ENCODE assay signal across 12 cellular contexts in the genomic region with DNA sequence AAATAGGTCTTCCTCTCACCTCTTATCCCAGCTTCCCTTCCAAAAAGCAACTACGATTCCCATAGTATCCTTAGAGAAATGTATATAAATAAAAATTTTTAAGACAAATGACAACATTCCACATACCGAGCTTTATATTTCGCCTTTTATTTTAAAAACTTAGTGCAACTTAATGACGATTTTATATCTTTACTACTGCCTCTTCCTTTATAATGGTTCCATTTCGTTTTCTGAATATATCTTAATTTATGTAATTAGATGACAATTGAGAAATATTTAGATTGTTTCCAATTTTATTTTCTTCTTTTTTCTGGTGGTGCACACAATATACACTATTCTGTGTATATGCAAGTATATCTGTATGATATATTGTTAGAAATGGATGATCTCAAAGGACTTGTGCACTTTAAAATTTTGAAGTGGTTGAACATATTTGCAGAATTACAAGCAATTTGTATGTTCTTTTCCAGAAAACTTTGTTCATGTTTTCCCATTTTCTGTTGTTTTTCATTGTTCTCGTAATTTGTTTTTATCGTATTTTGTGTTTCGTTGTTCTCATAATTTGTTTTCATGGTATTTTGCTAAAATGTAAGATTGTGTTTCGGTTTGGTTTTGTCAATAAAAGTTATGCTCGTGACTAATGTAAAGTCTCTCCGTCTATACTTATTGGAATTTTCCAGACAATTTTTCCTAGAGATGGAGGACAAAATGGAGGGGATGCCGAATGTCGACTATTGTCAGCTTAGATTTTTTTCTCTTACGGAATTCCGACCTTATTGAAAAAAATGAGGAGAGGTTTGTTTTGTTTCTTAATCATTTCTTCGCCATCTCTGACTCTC. TPM values are rescaled to one million over a fixed set of nuclear protein-coding genes. Genes with fewer than 3 reads are reported as not detected.
"Had no signal": no experiment of that assay in that cellular context is flagged by ENCODE, and none has a peak within 500 bp of the region (broad histone marks: within the 10 kb centered on the region; RNA-seq: fewer than 3 reads in every experiment).

No MANE protein-coding gene starts in this region.

- DNase-seq: activated CD4-positive, alpha-beta T cell treated with anti-CD3 and anti-CD28 coated beads, Interleukin-2, amount 50 U/mL, for 48 hours; activated CD8-positive, alpha-beta memory T cell treated with anti-CD3 and anti-CD28 coated beads, Interleukin-2, amount 10 ng/mL, durations not matched to agents 7 days and 5 days; activated T-cell treated with anti-CD3 and anti-CD28 coated beads, Interleukin-2, amount 50 U/mL, for 48 hours; caudate nucleus; effector memory CD4-positive, alpha-beta T cell; erythroblast; hippocampal formation had no signal

- H3K4me3 ChIP-seq: skin epidermis had no signal

- H3K27ac ChIP-seq: skin epidermis had no signal

- ATAC-seq: activated CD4-positive, CD25-positive, alpha-beta regulatory T cell treated with anti-CD3 and anti-CD28 coated beads, Interleukin-2, amount 50 U/mL, for 24 hours; activated CD8-positive, alpha-beta memory T cell treated with anti-CD3 and anti-CD28 coated beads, Interleukin-2, amount 10 ng/mL, durations not matched to agents 7 days and 5 days had no signal

- H3K36me3 Mint-ChIP-seq: activated CD8-positive, alpha-beta memory T cell treated with anti-CD3 and anti-CD28 coated beads, Interleukin-2, amount 10 ng/mL, durations not matched to agents 7 days and 5 days had no signal

- H3K4me3 Mint-ChIP-seq: activated CD8-positive, alpha-beta memory T cell treated with anti-CD3 and anti-CD28 coated beads, Interleukin-2, amount 10 ng/mL, durations not matched to agents 7 days and 5 days had no signal

- H3K27ac Mint-ChIP-seq: activated CD8-positive, alpha-beta memory T cell treated with anti-CD3 and anti-CD28 coated beads, Interleukin-2, amount 10 ng/mL, durations not matched to agents 7 days and 5 days had no signal

RNA-seq across cellular contexts. Expression of a gene that starts 20.4 kb away (rescaled TPM):
- total RNA-seq: activated CD8-positive, alpha-beta memory T cell treated with anti-CD3 and anti-CD28 coated beads, Interleukin-2, amount 10 ng/mL, durations not matched to agents 7 days and 5 days; T-helper 2 cell treated with Interferon-gamma antibody and Interleukin-4, amounts not matched to agents 100 ng/mL and 5 ng/mL, for 36 hours had no signal
- polyA plus RNA-seq: adipose tissue had no signal

RNA-seq across cellular contexts. Expression of a gene that starts 26.0 kb away (rescaled TPM):
- total RNA-seq: activated CD8-positive, alpha-beta memory T cell treated with anti-CD3 and anti-CD28 coated beads, Interleukin-2, amount 10 ng/mL, durations not matched to agents 7 days and 5 days; lower leg skin; T-helper 2 cell treated with Interferon-gamma antibody and Interleukin-4, amounts not matched to agents 100 ng/mL and 5 ng/mL, for 36 hours had no signal
- polyA plus RNA-seq: adipose tissue had no signal

RNA-seq across cellular contexts. Expression of a gene that starts 26.6 kb away (rescaled TPM):
- total RNA-seq: activated CD8-positive, alpha-beta memory T cell treated with anti-CD3 and anti-CD28 coated beads, Interleukin-2, amount 10 ng/mL, durations not matched to agents 7 days and 5 days; lower leg skin; T-helper 2 cell treated with Interferon-gamma antibody and Interleukin-4, amounts not matched to agents 100 ng/mL and 5 ng/mL, for 36 hours had no signal
- polyA plus RNA-seq: adipose tissue had no signal
